Comparison of ENCODE assay signal across 8 cellular contexts in the genomic region with DNA sequence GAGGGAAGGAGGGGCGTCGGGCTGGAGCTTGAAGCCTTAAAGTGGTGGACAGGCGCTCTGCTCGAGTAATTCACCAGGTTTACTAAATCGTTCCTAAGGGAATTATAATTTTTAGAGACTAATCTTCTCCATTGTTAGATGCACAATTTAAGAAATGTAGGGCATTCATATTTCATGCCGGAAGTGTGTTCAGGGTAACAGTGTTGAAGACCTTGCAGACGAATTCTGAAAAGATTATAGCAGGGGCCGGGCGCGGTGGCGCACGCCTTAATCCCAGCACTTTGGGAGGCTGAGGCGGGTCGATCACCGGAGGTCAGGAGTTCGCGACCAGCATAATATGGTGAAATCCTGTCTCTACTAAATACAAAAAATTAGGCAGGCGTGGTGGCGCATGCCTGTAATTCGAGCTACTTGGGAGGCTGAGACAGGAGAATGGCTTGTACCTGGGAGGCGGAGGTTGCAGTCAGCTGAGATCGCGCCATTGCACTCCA. TPM values are rescaled to one million over a fixed set of nuclear protein-coding genes. Genes with fewer than 3 reads are reported as not detected.
A peak's percentile ranks its signal among the peaks of the same experiment; 100 is the strongest.
DNase-seq lines count a peak whose midpoint lies in the region; ATAC-seq, FAIRE-seq and TF ChIP-seq lines count a peak whose summit lies in the region.

No MANE protein-coding gene starts in this region.

- H3K4me3 ChIP-seq in HAP-1 (peak overlapping the region; percentile 80), kidney (ENCODE audit: low read length in 2 of 2) (peak overlapping the region; percentile 43 to 91), urinary bladder (ENCODE audit: low read depth, low read length) (peak overlapping the region; percentile 94)

- H3K9me3 ChIP-seq in HAP-1 (peaks cover 4% of the 10 kb centered on the region; the same call in 1 of the 2 replicates), kidney (ENCODE audit: control insufficient read depth in 1 of 2, low read length in 2 of 2) (no peaks in the 10 kb centered on the region)

- H3K9ac ChIP-seq in kidney (ENCODE audit: low read length in 2 of 2), result no peak overlapping the region

- H3K36me3 ChIP-seq in HAP-1 (replicated peaks) (peaks cover 39% of the 10 kb centered on the region), kidney (ENCODE audit: control insufficient read depth in 1 of 2, insufficient read depth in 2 of 2, low read length in 2 of 2) (peaks cover 10 to 11% of the 10 kb centered on the region in 2 donors), urinary bladder (ENCODE audit: insufficient read depth) (no peaks in the 10 kb centered on the region)

- H3K36me3 Mint-ChIP-seq in activated T-helper 17 cell treated with anti-CD3 and anti-CD28 coated beads, Interleukin-2, amount 50 U/mL, for 72 hours (ENCODE audit: low read depth), result peaks cover 30% of the 10 kb centered on the region

- H3K27ac ChIP-seq in C4-2B (peak overlapping the region; percentile 95), kidney (ENCODE audit: low read depth in 2 of 2, low read length in 2 of 2) (no peak overlapping the region), urinary bladder (ENCODE audit: low read depth) (no peak overlapping the region)

- peak; percentile 40 for ATAC-seq in activated T-helper 17 cell treated with anti-CD3 and anti-CD28 coated beads, Interleukin-2, amount 50 U/mL, for 72 hours (replicated peaks)
- ATAC-seq in HG02610 (IDR thresholded peaks at IDR 0.05; ENCODE audit: unreplicated experiment), result no peak

- FAIRE-seq in kidney (lab: Jason Lieb, UNC), result no peak

- no peaks in the 10 kb centered on the region for H3K9me3 Mint-ChIP-seq in activated T-helper 17 cell treated with anti-CD3 and anti-CD28 coated beads, Interleukin-2, amount 50 U/mL, for 72 hours

- in situ Hi-C loops in HAP-1 (cut with MboI; ENCODE audit: low sequenced_read_pairs), result no loop called here

- TF ChIP-seq CTCF in C4-2B (conservative IDR thresholded peaks at IDR 0.05) (no peak), kidney (IDR thresholded peaks at IDR 0.05; ENCODE audit: borderline replicate concordance, extremely low read depth, insufficient read depth) (no peak)

- no peaks in the 10 kb centered on the region for H3K27me3 Mint-ChIP-seq in activated T-helper 17 cell treated with anti-CD3 and anti-CD28 coated beads, Interleukin-2, amount 50 U/mL, for 72 hours

- H3K27ac Mint-ChIP-seq in activated T-helper 17 cell treated with anti-CD3 and anti-CD28 coated beads, Interleukin-2, amount 50 U/mL, for 72 hours, result no peak overlapping the region

- DNase-seq in HAP-1 (ENCODE audit: low spot score in 2 of 2) (no peak), kidney (peak; percentile 76), dermis blood vessel endothelial cell (no peak), Ammon's horn (ENCODE audit: low spot score) (no peak)

- H3K27me3 ChIP-seq in HAP-1 (ENCODE audit: low read depth), result no peaks in the 10 kb centered on the region

- whole genome bisulfite sequencing in urinary bladder, result 29% methylated on average over 23 of the region's 23 CpGs

- H3K4me1 Mint-ChIP-seq in activated T-helper 17 cell treated with anti-CD3 and anti-CD28 coated beads, Interleukin-2, amount 50 U/mL, for 72 hours, result peaks cover 4% of the 10 kb centered on the region

- intact Hi-C loops in kidney (cut with DNase I), result no loop called here

- H3K4me1 ChIP-seq in HAP-1 (peaks cover 6% of the 10 kb centered on the region), kidney (ENCODE audit: control insufficient read depth in 1 of 2, insufficient read depth in 1 of 2, low read depth in 1 of 2, low read length in 2 of 2) (peaks cover 0 to 2% of the 10 kb centered on the region in 2 donors), urinary bladder (ENCODE audit: insufficient read depth) (no peaks in the 10 kb centered on the region)

- no peak overlapping the region for H3K4me3 Mint-ChIP-seq in activated T-helper 17 cell treated with anti-CD3 and anti-CD28 coated beads, Interleukin-2, amount 50 U/mL, for 72 hours

RNA-seq across cellular contexts. Expression of gene GTF2A2, which starts 0.4 kb away (rescaled TPM):
- total RNA-seq in activated T-helper 17 cell treated with anti-CD3 and anti-CD28 coated beads, Interleukin-2, amount 50 U/mL, for 72 hours, result 100 to 1,000 TPM; 102 to 186 TPM
- total RNA-seq in kidney (90.9 TPM), urinary bladder (37.9 TPM), dermis blood vessel endothelial cell (19.9 and 22.9 TPM in 2 replicates)
- polyA plus RNA-seq in kidney (ENCODE audit: insufficient read depth, low read depth, low replicate concordance) (139 TPM), urinary bladder (76.9 TPM)

RNA-seq across cellular contexts. Expression of gene BNIP2, which starts 31.4 kb away (rescaled TPM):
- 10 to 100 TPM; 46.5 to 59.2 TPM for total RNA-seq in activated T-helper 17 cell treated with anti-CD3 and anti-CD28 coated beads, Interleukin-2, amount 50 U/mL, for 72 hours
- 73.8 TPM for total RNA-seq in kidney
- polyA plus RNA-seq in kidney (ENCODE audit: insufficient read depth, low read depth, low replicate concordance), result 18.2 TPM
- 115 TPM for total RNA-seq in urinary bladder
- 57.7 TPM for polyA plus RNA-seq in urinary bladder
- total RNA-seq in dermis blood vessel endothelial cell, result 322 and 364 TPM in 2 replicates

RNA-seq across cellular contexts. Expression of gene GCNT3, which starts 46.1 kb away (rescaled TPM):
- total RNA-seq in activated T-helper 17 cell treated with anti-CD3 and anti-CD28 coated beads, Interleukin-2, amount 50 U/mL, for 72 hours, result not detected
- 14.8 TPM for total RNA-seq in kidney
- 4.5 TPM for polyA plus RNA-seq in kidney (ENCODE audit: insufficient read depth, low read depth, low replicate concordance)
- not detected for total RNA-seq in urinary bladder
- polyA plus RNA-seq in urinary bladder, result 0.04 TPM
- total RNA-seq in dermis blood vessel endothelial cell, result 0.17 TPM in 1 of 2 replicates, not detected in the other

Comparison
In these comparisons a context has a peak if more than half of its experiments do, and no peak if none do; other contexts are left out.
1. RNA of gene GCNT3, which starts 46.1 kb away (total RNA-seq): 14.8 TPM in kidney (single experiment); 0.17 TPM in dermis blood vessel endothelial cell, not detected in activated T-helper 17 cell treated with anti-CD3 and anti-CD28 coated beads, Interleukin-2, amount 50 U/mL, for 72 hours and not detected in urinary bladder (single experiment); every median in the first group is over 10 times any median in the second.
2. Peak in every context shown above with its lines, with median percentiles within 50 percentile points of each other: H3K4me3 ChIP-seq.